Comparison of ENCODE assay signal across 26 cellular contexts in genomic region chr1:5913876-5914275, GRCh38.
"Had no signal": no experiment of that assay in that cellular context is flagged by ENCODE, and none has a peak within 500 bp of the region (broad histone marks: within the 10 kb centered on the region; RNA-seq: fewer than 3 reads in every experiment).

No MANE protein-coding gene starts in this region.

- H3K36me3 ChIP-seq: adrenal gland, ascending aorta, ovary, right atrium auricular region, tibial artery, uterus, WERI-Rb-1 had no signal

- ATAC-seq: activated CD8-positive, alpha-beta T cell treated with anti-CD3 and anti-CD28 coated beads for 36 hours; activated T-cell treated with anti-CD3 and anti-CD28 coated beads, Interleukin-2, amount 50 U/mL, for 4 hours; gastroesophageal sphincter; psoas muscle; T-cell had no signal

- H3K9me3 Mint-ChIP-seq: activated CD4-positive, alpha-beta T cell treated with anti-CD3 and anti-CD28 coated beads, Interleukin-2, amount 10 ng/mL, durations not matched to agents 7 days and 5 days; activated CD8-positive, alpha-beta T cell treated with anti-CD3 and anti-CD28 coated beads for 36 hours; activated T-cell treated with anti-CD3 and anti-CD28 coated beads, Interleukin-2, amount 50 U/mL, for 4 hours; activated T-helper 2 cell treated with anti-CD3 and anti-CD28 coated beads, Interferon-gamma antibody, Interleukin-2, Interleukin-4, amounts not matched to agents 10 μg/mL and 5 μg/mL and 100 μg/mL, durations not matched to agents 14 hours and 24 hours and 36 hours; nephron; stimulated activated naive CD8-positive, alpha-beta T cell treated with anti-CD3 and anti-CD28 coated beads, Interleukin-15, Interleukin-2, amounts not matched to agents 100 ng/mL and 50 ng/mL, for 24 hours; T-cell had no signal

- H3K27me3 ChIP-seq: adrenal gland, ascending aorta, gastroesophageal sphincter, ovary, right atrium auricular region, tibial artery, uterus had no signal

- DNase-seq: activated CD4-positive, alpha-beta T cell treated with anti-CD3 and anti-CD28 coated beads, Interleukin-2, amount 10 ng/mL, durations not matched to agents 7 days and 5 days; activated CD4-positive, CD25-positive, alpha-beta regulatory T cell treated with anti-CD3 and anti-CD28 coated beads, Interleukin-2, amount 50 U/mL, for 72 hours; activated CD8-positive, alpha-beta T cell treated with anti-CD3 and anti-CD28 coated beads for 36 hours; activated naive CD4-positive, alpha-beta T cell; activated T-cell treated with anti-CD3 and anti-CD28 coated beads, Interleukin-2, amount 50 U/mL, for 4 hours; cortex of kidney; hypothalamus; mesenchymal stem cell; ovary; psoas muscle; stimulated activated CD4-positive, alpha-beta T cell treated with anti-CD3 and anti-CD28 coated beads, Interleukin-12 subunit alpha, Interleukin-12 subunit beta, amount 100 ng/mL, for 4 hours; stimulated activated CD4-positive, alpha-beta T cell treated with anti-CD3 and anti-CD28 coated beads, Interleukin-4, amount 100 ng/mL, for 4 hours; substantia nigra; T-cell; uterus; WERI-Rb-1 had no signal

- H3K36me3 Mint-ChIP-seq: activated naive CD8-positive, alpha-beta T cell had no signal

- H3K27ac Mint-ChIP-seq: activated CD4-positive, alpha-beta T cell treated with anti-CD3 and anti-CD28 coated beads, Interleukin-2, amount 10 ng/mL, durations not matched to agents 7 days and 5 days; activated CD8-positive, alpha-beta T cell treated with anti-CD3 and anti-CD28 coated beads for 36 hours; activated naive CD8-positive, alpha-beta T cell; activated T-helper 2 cell treated with anti-CD3 and anti-CD28 coated beads, Interferon-gamma antibody, Interleukin-2, Interleukin-4, amounts not matched to agents 10 μg/mL and 5 μg/mL and 100 μg/mL, durations not matched to agents 14 hours and 24 hours and 36 hours; stimulated activated naive CD8-positive, alpha-beta T cell treated with anti-CD3 and anti-CD28 coated beads, Interleukin-15, Interleukin-2, amounts not matched to agents 100 ng/mL and 50 ng/mL, for 24 hours; T-cell had no signal

- H3K4me3 Mint-ChIP-seq: activated CD4-positive, alpha-beta T cell treated with anti-CD3 and anti-CD28 coated beads, Interleukin-2, amount 10 ng/mL, durations not matched to agents 7 days and 5 days; activated CD8-positive, alpha-beta T cell treated with anti-CD3 and anti-CD28 coated beads for 36 hours; activated naive CD8-positive, alpha-beta T cell; activated T-cell treated with anti-CD3 and anti-CD28 coated beads, Interleukin-2, amount 50 U/mL, for 4 hours; nephron; stimulated activated naive CD8-positive, alpha-beta T cell treated with anti-CD3 and anti-CD28 coated beads, Interleukin-15, Interleukin-2, amounts not matched to agents 100 ng/mL and 50 ng/mL, for 24 hours; T-cell had no signal

- H3K4me3 ChIP-seq: adrenal gland, ascending aorta, gastroesophageal sphincter, ovary, psoas muscle, right atrium auricular region, tibial artery, uterus had no signal

- H3K9me3 ChIP-seq: adrenal gland, ascending aorta, gastroesophageal sphincter, ovary, psoas muscle, right atrium auricular region, tibial artery, uterus had no signal

- H3K27ac ChIP-seq: adrenal gland, ascending aorta, epithelial cell of prostate, gastroesophageal sphincter, ovary, psoas muscle, right atrium auricular region, tibial artery, uterus, WERI-Rb-1 had no signal

- H3K4me1 ChIP-seq: ascending aorta, psoas muscle, right atrium auricular region, uterus had no signal

- H3K27me3 Mint-ChIP-seq: activated CD4-positive, alpha-beta T cell treated with anti-CD3 and anti-CD28 coated beads, Interleukin-2, amount 10 ng/mL, durations not matched to agents 7 days and 5 days; activated CD8-positive, alpha-beta T cell treated with anti-CD3 and anti-CD28 coated beads for 36 hours; activated naive CD8-positive, alpha-beta T cell; stimulated activated naive CD8-positive, alpha-beta T cell treated with anti-CD3 and anti-CD28 coated beads, Interleukin-15, Interleukin-2, amounts not matched to agents 100 ng/mL and 50 ng/mL, for 24 hours; T-cell had no signal
